1 cellular context compared by ENCODE assay signal in the genomic region with DNA sequence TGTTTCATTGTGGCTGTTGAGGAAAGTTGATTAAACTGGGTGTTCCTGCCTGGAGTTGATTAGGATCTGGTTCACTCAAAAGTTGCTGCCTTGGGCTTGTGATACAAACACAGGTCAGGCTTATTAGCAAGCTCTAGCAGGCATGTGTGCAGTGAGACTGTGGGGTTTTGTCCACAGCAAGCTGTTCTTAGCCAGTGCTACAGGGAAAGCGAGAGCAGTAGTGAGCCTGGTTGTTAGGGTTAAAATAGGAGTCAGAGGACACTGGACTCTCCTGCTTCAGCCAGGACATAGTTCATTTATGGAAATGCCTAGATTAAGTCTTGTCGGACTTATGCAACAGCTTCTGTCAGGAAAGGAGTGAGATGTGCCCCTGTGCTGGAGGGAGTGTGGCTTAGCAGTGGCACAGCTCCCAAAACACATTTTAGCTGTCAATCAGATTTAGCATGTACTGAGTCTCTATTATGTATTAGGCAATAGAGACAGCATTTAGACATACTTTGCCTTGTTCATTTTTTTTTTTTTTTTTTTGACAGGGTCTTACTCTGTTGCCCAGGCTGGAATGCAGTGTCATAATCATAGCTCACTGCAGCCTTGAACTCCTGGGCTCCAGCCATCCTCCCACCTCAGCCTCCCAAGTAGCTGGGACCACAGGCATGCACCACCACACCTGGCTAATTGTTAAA.
TF ChIP-seq lines count a peak whose summit lies in the region.

No MANE protein-coding gene starts in this region.

TF ChIP-seq in HepG2, 621 proteins besides CTCF, POLR2A, EP300 and RAD21 (continued from another document and continues in another):
- TF ChIP-seq, protein P1, sequence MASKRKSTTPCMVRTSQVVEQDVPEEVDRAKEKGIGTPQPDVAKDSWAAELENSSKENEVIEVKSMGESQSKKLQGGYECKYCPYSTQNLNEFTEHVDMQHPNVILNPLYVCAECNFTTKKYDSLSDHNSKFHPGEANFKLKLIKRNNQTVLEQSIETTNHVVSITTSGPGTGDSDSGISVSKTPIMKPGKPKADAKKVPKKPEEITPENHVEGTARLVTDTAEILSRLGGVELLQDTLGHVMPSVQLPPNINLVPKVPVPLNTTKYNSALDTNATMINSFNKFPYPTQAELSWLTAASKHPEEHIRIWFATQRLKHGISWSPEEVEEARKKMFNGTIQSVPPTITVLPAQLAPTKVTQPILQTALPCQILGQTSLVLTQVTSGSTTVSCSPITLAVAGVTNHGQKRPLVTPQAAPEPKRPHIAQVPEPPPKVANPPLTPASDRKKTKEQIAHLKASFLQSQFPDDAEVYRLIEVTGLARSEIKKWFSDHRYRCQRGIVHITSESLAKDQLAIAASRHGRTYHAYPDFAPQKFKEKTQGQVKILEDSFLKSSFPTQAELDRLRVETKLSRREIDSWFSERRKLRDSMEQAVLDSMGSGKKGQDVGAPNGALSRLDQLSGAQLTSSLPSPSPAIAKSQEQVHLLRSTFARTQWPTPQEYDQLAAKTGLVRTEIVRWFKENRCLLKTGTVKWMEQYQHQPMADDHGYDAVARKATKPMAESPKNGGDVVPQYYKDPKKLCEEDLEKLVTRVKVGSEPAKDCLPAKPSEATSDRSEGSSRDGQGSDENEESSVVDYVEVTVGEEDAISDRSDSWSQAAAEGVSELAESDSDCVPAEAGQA (IDR thresholded peaks at IDR 0.05; ENCODE audit: low read depth): no peak
- TF ChIP-seq, protein P1 (CRISPR knock-in tag; IDR thresholded peaks at IDR 0.05; ENCODE audit: borderline replicate concordance): no peak
- TF ChIP-seq SP5 (CRISPR knock-in tag; IDR thresholded peaks at IDR 0.05; ENCODE audit: borderline replicate concordance, low read depth) (no peak), MTA3 (CRISPR knock-in tag; IDR thresholded peaks at IDR 0.05) (no peak), ZNF841 (CRISPR knock-in tag; IDR thresholded peaks at IDR 0.05; ENCODE audit: borderline replicate concordance) (no peak), MEIS1 (CRISPR knock-in tag; IDR thresholded peaks at IDR 0.05; ENCODE audit: borderline replicate concordance) (no peak), ZFP37 (CRISPR knock-in tag; IDR thresholded peaks at IDR 0.05; ENCODE audit: borderline replicate concordance) (no peak), ZNF34 (CRISPR knock-in tag; IDR thresholded peaks at IDR 0.05; ENCODE audit: borderline replicate concordance) (no peak), TOE1 (CRISPR knock-in tag; IDR thresholded peaks at IDR 0.05) (no peak), HES4 (CRISPR knock-in tag; IDR thresholded peaks at IDR 0.05; ENCODE audit: borderline replicate concordance) (no peak), PITX1 (CRISPR knock-in tag; IDR thresholded peaks at IDR 0.05) (peak; percentile 39), FOXP1 (IDR thresholded peaks at IDR 0.05) (no peak), FOXP1 (CRISPR knock-in tag; IDR thresholded peaks at IDR 0.05) (no peak), NFIC (IDR thresholded peaks at IDR 0.05; ENCODE audit: low read length) (no peak), NFYC (CRISPR knock-in tag; IDR thresholded peaks at IDR 0.05) (no peak), PLRG1 (conservative IDR thresholded peaks at IDR 0.05) (no peak), FOXA1 (IDR thresholded peaks at IDR 0.05) (no peak), FOXA1 (CRISPR knock-in tag; IDR thresholded peaks at IDR 0.05) (no peak), SMAD9 (CRISPR knock-in tag; IDR thresholded peaks at IDR 0.05) (no peak), GLI4 (CRISPR knock-in tag; IDR thresholded peaks at IDR 0.05; ENCODE audit: borderline replicate concordance) (no peak), GFI1 (CRISPR knock-in tag; IDR thresholded peaks at IDR 0.05; ENCODE audit: borderline replicate concordance) (no peak), GTF2F1 (IDR thresholded peaks at IDR 0.05; ENCODE audit: low read length) (no peak), ZBTB20 (CRISPR knock-in tag; IDR thresholded peaks at IDR 0.05; ENCODE audit: borderline replicate concordance, low read depth) (no peak), CHD2 (IDR thresholded peaks at IDR 0.05; ENCODE audit: low read depth, low read length) (no peak), TBL1XR1 (IDR thresholded peaks at IDR 0.05; ENCODE audit: borderline replicate concordance, low read length, partially characterized antibody) (no peak), GATAD1 (CRISPR knock-in tag; IDR thresholded peaks at IDR 0.05) (no peak), CENPT (CRISPR knock-in tag; IDR thresholded peaks at IDR 0.05; ENCODE audit: low read depth) (no peak), ZNF652 (CRISPR knock-in tag; IDR thresholded peaks at IDR 0.05; ENCODE audit: borderline replicate concordance, low read depth) (peak; percentile 95), GPN1 (CRISPR knock-in tag; IDR thresholded peaks at IDR 0.05; ENCODE audit: borderline replicate concordance) (no peak), MYNN (CRISPR knock-in tag; IDR thresholded peaks at IDR 0.05; ENCODE audit: low read depth) (no peak), RBAK (CRISPR knock-in tag; IDR thresholded peaks at IDR 0.05) (no peak), CBFB (CRISPR knock-in tag; IDR thresholded peaks at IDR 0.05) (no peak), KLF6 (CRISPR knock-in tag; IDR thresholded peaks at IDR 0.05) (no peak), ZNF782 (CRISPR knock-in tag; IDR thresholded peaks at IDR 0.05; ENCODE audit: borderline replicate concordance) (no peak), NCOR1 (IDR thresholded peaks at IDR 0.05; ENCODE audit: borderline replicate concordance, low read length) (no peak), NFE2L1 (CRISPR knock-in tag; IDR thresholded peaks at IDR 0.05; ENCODE audit: borderline replicate concordance) (no peak), ZNF569 (CRISPR knock-in tag; IDR thresholded peaks at IDR 0.05; ENCODE audit: borderline replicate concordance) (no peak), NR2F1 (CRISPR knock-in tag; IDR thresholded peaks at IDR 0.05) (no peak), SIN3B (IDR thresholded peaks at IDR 0.05; ENCODE audit: low read length) (no peak), BORCS8-MEF2B (CRISPR knock-in tag; IDR thresholded peaks at IDR 0.05) (no peak), ZBTB44 (CRISPR knock-in tag; IDR thresholded peaks at IDR 0.05) (no peak), ZNF781 (CRISPR knock-in tag; IDR thresholded peaks at IDR 0.05; ENCODE audit: borderline replicate concordance, not compliant biosample characterization) (no peak), POLR2AphosphoS5 (IDR thresholded peaks at IDR 0.05; ENCODE audit: low read depth, low read length) (no peak), FOSL2 (CRISPR knock-in tag; IDR thresholded peaks at IDR 0.05) (no peak), ZNF644 (CRISPR knock-in tag; IDR thresholded peaks at IDR 0.05; ENCODE audit: low read depth) (no peak), ZNF10 (CRISPR knock-in tag; IDR thresholded peaks at IDR 0.05; ENCODE audit: borderline replicate concordance, low read depth) (no peak), REXO4 (CRISPR knock-in tag; IDR thresholded peaks at IDR 0.05; ENCODE audit: borderline replicate concordance) (no peak), ZNF564 (CRISPR knock-in tag; IDR thresholded peaks at IDR 0.05) (no peak), TERF1 (CRISPR knock-in tag; IDR thresholded peaks at IDR 0.05) (no peak), NCOA5 (CRISPR knock-in tag; IDR thresholded peaks at IDR 0.05) (no peak), NFKBIZ (CRISPR knock-in tag; IDR thresholded peaks at IDR 0.05) (no peak), GZF1 (CRISPR knock-in tag; IDR thresholded peaks at IDR 0.05) (no peak), ZNF772 (CRISPR knock-in tag; IDR thresholded peaks at IDR 0.05) (no peak), MED13 (CRISPR knock-in tag; IDR thresholded peaks at IDR 0.05) (no peak), ZNF709 (CRISPR knock-in tag; IDR thresholded peaks at IDR 0.05) (no peak), SIN3A (IDR thresholded peaks at IDR 0.05; ENCODE audit: borderline replicate concordance, low read depth, low read length) (no peak)
- TF ChIP-seq, protein P2, sequence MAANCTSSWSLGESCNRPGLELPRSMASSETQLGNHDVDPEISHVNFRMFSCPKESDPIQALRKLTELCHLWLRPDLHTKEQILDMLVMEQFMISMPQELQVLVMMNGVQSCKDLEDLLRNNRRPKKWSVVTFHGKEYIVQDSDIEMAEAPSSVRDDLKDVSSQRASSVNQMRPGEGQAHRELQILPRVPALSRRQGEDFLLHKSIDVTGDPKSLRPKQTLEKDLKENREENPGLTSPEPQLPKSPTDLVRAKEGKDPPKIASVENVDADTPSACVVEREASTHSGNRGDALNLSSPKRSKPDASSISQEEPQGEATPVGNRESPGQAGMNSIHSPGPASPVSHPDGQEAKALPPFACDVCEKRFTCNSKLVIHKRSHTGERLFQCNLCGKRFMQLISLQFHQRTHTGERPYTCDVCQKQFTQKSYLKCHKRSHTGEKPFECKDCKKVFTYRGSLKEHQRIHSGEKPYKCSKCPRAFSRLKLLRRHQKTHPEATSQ (CRISPR knock-in tag; IDR thresholded peaks at IDR 0.05; ENCODE audit: borderline replicate concordance): no peak
- TF ChIP-seq, protein P3, sequence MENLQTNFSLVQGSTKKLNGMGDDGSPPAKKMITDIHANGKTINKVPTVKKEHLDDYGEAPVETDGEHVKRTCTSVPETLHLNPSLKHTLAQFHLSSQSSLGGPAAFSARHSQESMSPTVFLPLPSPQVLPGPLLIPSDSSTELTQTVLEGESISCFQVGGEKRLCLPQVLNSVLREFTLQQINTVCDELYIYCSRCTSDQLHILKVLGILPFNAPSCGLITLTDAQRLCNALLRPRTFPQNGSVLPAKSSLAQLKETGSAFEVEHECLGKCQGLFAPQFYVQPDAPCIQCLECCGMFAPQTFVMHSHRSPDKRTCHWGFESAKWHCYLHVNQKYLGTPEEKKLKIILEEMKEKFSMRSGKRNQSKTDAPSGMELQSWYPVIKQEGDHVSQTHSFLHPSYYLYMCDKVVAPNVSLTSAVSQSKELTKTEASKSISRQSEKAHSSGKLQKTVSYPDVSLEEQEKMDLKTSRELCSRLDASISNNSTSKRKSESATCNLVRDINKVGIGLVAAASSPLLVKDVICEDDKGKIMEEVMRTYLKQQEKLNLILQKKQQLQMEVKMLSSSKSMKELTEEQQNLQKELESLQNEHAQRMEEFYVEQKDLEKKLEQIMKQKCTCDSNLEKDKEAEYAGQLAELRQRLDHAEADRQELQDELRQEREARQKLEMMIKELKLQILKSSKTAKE (CRISPR knock-in tag; IDR thresholded peaks at IDR 0.05; ENCODE audit: borderline replicate concordance): no peak
- TF ChIP-seq, protein P4, sequence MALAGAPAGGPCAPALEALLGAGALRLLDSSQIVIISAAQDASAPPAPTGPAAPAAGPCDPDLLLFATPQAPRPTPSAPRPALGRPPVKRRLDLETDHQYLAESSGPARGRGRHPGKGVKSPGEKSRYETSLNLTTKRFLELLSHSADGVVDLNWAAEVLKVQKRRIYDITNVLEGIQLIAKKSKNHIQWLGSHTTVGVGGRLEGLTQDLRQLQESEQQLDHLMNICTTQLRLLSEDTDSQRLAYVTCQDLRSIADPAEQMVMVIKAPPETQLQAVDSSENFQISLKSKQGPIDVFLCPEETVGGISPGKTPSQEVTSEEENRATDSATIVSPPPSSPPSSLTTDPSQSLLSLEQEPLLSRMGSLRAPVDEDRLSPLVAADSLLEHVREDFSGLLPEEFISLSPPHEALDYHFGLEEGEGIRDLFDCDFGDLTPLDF (CRISPR knock-in tag; IDR thresholded peaks at IDR 0.05): no peak
- TF ChIP-seq, protein P5, sequence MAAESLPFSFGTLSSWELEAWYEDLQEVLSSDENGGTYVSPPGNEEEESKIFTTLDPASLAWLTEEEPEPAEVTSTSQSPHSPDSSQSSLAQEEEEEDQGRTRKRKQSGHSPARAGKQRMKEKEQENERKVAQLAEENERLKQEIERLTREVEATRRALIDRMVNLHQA (CRISPR knock-in tag; IDR thresholded peaks at IDR 0.05): no peak
